21 cellular contexts compared by ENCODE assay signal in the genomic region with DNA sequence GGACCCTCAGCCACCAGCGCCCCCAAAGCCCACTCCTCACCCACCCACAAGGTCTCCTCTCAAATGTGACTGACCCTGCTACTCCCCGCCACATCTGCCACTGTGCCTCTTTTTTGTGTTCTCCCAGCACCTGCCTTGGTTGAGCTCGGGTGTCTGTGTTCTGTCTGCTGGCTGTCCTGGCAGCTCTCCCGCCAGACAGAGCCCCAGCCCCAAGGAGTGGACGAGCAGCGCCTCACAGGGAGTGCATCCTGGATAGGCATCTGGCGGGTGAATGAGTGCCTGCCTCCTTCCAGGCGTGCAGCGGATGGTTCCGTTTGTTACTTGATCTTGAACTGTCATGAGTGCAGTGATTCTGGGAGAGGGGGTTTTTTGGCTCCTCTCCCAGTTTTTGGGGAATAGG.
DNase-seq lines count a peak whose midpoint lies in the region; FAIRE-seq and TF ChIP-seq lines count a peak whose summit lies in the region.
"Had no signal": no experiment of that assay in that cellular context is flagged by ENCODE, and none has a peak within 500 bp of the region (broad histone marks: within the 10 kb centered on the region; RNA-seq: fewer than 3 reads in every experiment).

No MANE protein-coding gene starts in this region.

- no peak for TF ChIP-seq CTCF in HEK293 (tag by site-specific recombination; IDR thresholded peaks at IDR 0.05)
- TF ChIP-seq CTCF in D721Med (IDR thresholded peaks at IDR 0.05; ENCODE audit: insufficient read depth, missing control alignments): no peak

- no peak for FAIRE-seq in D721Med (lab: Jason Lieb, UNC)
- FAIRE-seq: kidney had no signal

- no peaks in the 10 kb centered on the region for H3K9me3 ChIP-seq in HEK293 (ENCODE audit: control insufficient read depth, insufficient read depth, low read depth, low read length)
- H3K9me3 ChIP-seq: right lobe of liver, tibial nerve had no signal

- POLR2A ChIA-PET in HEK293 (lab: Yijun Ruan, JAX): interaction anchor here (0.7 kb wide), 1 partner anchor 15 kb away, joined by 6 read pairs; no protein-coding TSS in a partner anchor

- no peak overlapping the region for H3K4me3 ChIP-seq in HEK293 (ENCODE audit: low read depth, low read length)
- H3K4me3 ChIP-seq: dorsolateral prefrontal cortex, GM23338, right lobe of liver, tibial nerve had no signal

- CTCF ChIA-PET in HEK293 (lab: Yijun Ruan, JAX): interaction anchor here (0.6 to 0.7 kb wide), 2 partner anchors 16 to 135 kb away, joined by 3 to 4 read pairs; no protein-coding TSS in a partner anchor

- H3K27ac ChIP-seq in HEK293 (ENCODE audit: extremely low read depth, low read depth, low read length): no peak overlapping the region
- H3K27ac ChIP-seq: dorsolateral prefrontal cortex, right lobe of liver, tibial nerve had no signal

- H3K36me3 ChIP-seq in HEK293 (ENCODE audit: control insufficient read depth in 2 of 2, insufficient read depth in 1 of 2, low read length in 2 of 2): no peaks in the 10 kb centered on the region
- H3K36me3 ChIP-seq: right lobe of liver, tibial nerve had no signal

- no peaks in the 10 kb centered on the region for H3K4me1 ChIP-seq in HEK293 (ENCODE audit: control insufficient read depth, insufficient read depth, low read length)
- H3K4me1 ChIP-seq: right lobe of liver, tibial nerve had no signal

- peak; percentile 47 for DNase-seq in NCI-H748 (lab: John Stamatoyannopoulos, UW; ENCODE audit: unreplicated experiment)
- DNase-seq in NCI-H748 treated with DMSO at 0.1 percent for 48 hours (lab: John Stamatoyannopoulos, UW): no peak
- peak; percentile 0 for DNase-seq in NCI-H226
- peak; percentile 57 for DNase-seq in left kidney (ENCODE audit: low read depth, low spot score)
- no peak for DNase-seq in kidney tubule cell (ENCODE audit: low spot score)
- no peak for DNase-seq in COLO829 (ENCODE audit: low spot score)
- DNase-seq in D721Med (ENCODE audit: insufficient read length, low spot score): no peak
- DNase-seq: activated B cell treated with CpG ODN at 0.5 μM for 24 hours; activated CD4-positive, alpha-beta T cell treated with anti-CD3 and anti-CD28 coated beads, Interleukin-2, amount 50 U/mL, for 48 hours; activated naive CD8-positive, alpha-beta T cell treated with anti-CD3 and anti-CD28 coated beads for 36 hours; cerebellar nuclear complex; dorsolateral prefrontal cortex; kidney; NCI-H1092 treated with DMSO at 0.1 percent for 48 hours; NCI-H510A treated with DMSO at 0.1 percent for 48 hours; right lobe of liver; RPMI8226; T1000 had no signal

TF ChIP-seq in HEK293, 187 proteins besides CTCF, POLR2A, EP300 and RAD21:
- TF ChIP-seq ZBTB8A (tag by site-specific recombination; IDR thresholded peaks at IDR 0.05) (peak; percentile 21; the same call in 1 of the 2 replicates), GLIS1 (tag by site-specific recombination; IDR thresholded peaks at IDR 0.05) (0 out of 2 replicates have a peak, but pooled peaks have one; percentile 25), ZBTB17 (tag by site-specific recombination; IDR thresholded peaks at IDR 0.05) (0 out of 2 replicates have a peak, but pooled peaks have one; percentile 26)
- TF ChIP-seq, protein P1, sequence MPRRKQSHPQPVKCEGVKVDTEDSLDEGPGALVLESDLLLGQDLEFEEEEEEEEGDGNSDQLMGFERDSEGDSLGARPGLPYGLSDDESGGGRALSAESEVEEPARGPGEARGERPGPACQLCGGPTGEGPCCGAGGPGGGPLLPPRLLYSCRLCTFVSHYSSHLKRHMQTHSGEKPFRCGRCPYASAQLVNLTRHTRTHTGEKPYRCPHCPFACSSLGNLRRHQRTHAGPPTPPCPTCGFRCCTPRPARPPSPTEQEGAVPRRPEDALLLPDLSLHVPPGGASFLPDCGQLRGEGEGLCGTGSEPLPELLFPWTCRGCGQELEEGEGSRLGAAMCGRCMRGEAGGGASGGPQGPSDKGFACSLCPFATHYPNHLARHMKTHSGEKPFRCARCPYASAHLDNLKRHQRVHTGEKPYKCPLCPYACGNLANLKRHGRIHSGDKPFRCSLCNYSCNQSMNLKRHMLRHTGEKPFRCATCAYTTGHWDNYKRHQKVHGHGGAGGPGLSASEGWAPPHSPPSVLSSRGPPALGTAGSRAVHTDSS (tag by site-specific recombination; IDR thresholded peaks at IDR 0.05): no peak

Comparison
In these comparisons a context has a peak if more than half of its experiments do, and no peak if none do; other contexts are left out.
1. DNase-seq: peak in NCI-H748 (single experiment), NCI-H226 (single experiment) and left kidney (single experiment); none in NCI-H748 treated with DMSO at 0.1 percent for 48 hours (single experiment), kidney tubule cell (single experiment), COLO829 (single experiment) and D721Med (single experiment).